ENCODE assay signal across 1 cellular context in genomic region chr14:21191809-21192446, GRCh38.
TF ChIP-seq lines count a peak whose summit lies in the region.

No MANE protein-coding gene starts in this region.

TF ChIP-seq in HCT116, 20 proteins besides CTCF, POLR2A, EP300 and RAD21:
- no peak for TF ChIP-seq REST (IDR thresholded peaks at IDR 0.05; ENCODE audit: low read depth)
- no peak for TF ChIP-seq JUND (IDR thresholded peaks at IDR 0.05)
- TF ChIP-seq SP1 (IDR thresholded peaks at IDR 0.05; ENCODE audit: low read depth), result no peak
- no peak for TF ChIP-seq TCF7L2 (IDR thresholded peaks at IDR 0.05; ENCODE audit: borderline replicate concordance, extremely low read depth, insufficient read depth, insufficient read length)
- TF ChIP-seq ELF1 (IDR thresholded peaks at IDR 0.05; ENCODE audit: borderline replicate concordance, low read depth), result no peak
- TF ChIP-seq POLR2AphosphoS5 (IDR thresholded peaks at IDR 0.05; ENCODE audit: low read depth, low read length), result no peak
- TF ChIP-seq FOSL1 (IDR thresholded peaks at IDR 0.05; ENCODE audit: low read depth), result no peak
- TF ChIP-seq EZH2 (IDR thresholded peaks at IDR 0.05), result no peak
- no peak for TF ChIP-seq CEBPB (IDR thresholded peaks at IDR 0.05; ENCODE audit: low read depth)
- TF ChIP-seq EGR1 (IDR thresholded peaks at IDR 0.05; ENCODE audit: low read depth), result no peak
